ENCODE assay signal across 8 cellular contexts in genomic region chr9:41064125-41064795, GRCh38.
A peak's percentile ranks its signal among the peaks of the same experiment; 100 is the strongest.
DNase-seq lines count a peak whose midpoint lies in the region; ATAC-seq and TF ChIP-seq lines count a peak whose summit lies in the region.
"Not testable (repeated sequence)": the region's sequence is repeated elsewhere in the genome, so short reads cannot be mapped to it uniquely, and the experiment has no call there.

No MANE protein-coding gene starts in this region.

- peak overlapping the region; percentile 39 for H3K4me3 Mint-ChIP-seq in dendritic cell treated with granulocyte-macrophage colony-stimulating factor and Interleukin-4, amounts not matched to agents 40 ng/mL and 50 ng/mL, for 4 days

- not testable (repeated sequence) for H3K9me3 ChIP-seq in lower lobe of right lung

- DNase-seq in GM06990 (ENCODE audit: extremely low read depth, insufficient read length) (peak; percentile 2), NAMALWA (ENCODE audit: low spot score) (peak; percentile 55), lower lobe of right lung (peak; percentile 38)
- peak; percentile 58 for DNase-seq in activated CD8-positive, alpha-beta memory T cell treated with anti-CD3 and anti-CD28 coated beads, Interleukin-2, amount 50 U/mL, for 48 hours
- peak; percentile 41 for DNase-seq in stimulated activated CD8-positive, alpha-beta memory T cell treated with anti-CD3 and anti-CD28 coated beads, Interleukin-4, amount 100 ng/mL, for 48 hours

- ATAC-seq in GM21381 (IDR thresholded peaks at IDR 0.05; ENCODE audit: unreplicated experiment) (peak; percentile 76), HG03060 (IDR thresholded peaks at IDR 0.05; ENCODE audit: low read depth, unreplicated experiment) (peak; percentile 51), lower lobe of right lung (peak; percentile 57 to 69)

- intact Hi-C loops in dendritic cell treated with granulocyte-macrophage colony-stimulating factor and Interleukin-4, amounts not matched to agents 40 ng/mL and 50 ng/mL, for 4 days (cut with micrococcal nuclease); lower lobe of right lung (cut with DNase I): not testable (repeated sequence)

- H3K9me3 Mint-ChIP-seq in dendritic cell treated with granulocyte-macrophage colony-stimulating factor and Interleukin-4, amounts not matched to agents 40 ng/mL and 50 ng/mL, for 4 days: not testable (repeated sequence)

- H3K27me3 Mint-ChIP-seq in dendritic cell treated with granulocyte-macrophage colony-stimulating factor and Interleukin-4, amounts not matched to agents 40 ng/mL and 50 ng/mL, for 4 days: not testable (repeated sequence)

- H3K36me3 ChIP-seq in GM06990 (ENCODE audit: control insufficient read depth, insufficient read depth, low read length); lower lobe of right lung: not testable (repeated sequence)

- not testable (repeated sequence) for H3K4me1 ChIP-seq in lower lobe of right lung

- not testable (repeated sequence) for H3K4me1 Mint-ChIP-seq in dendritic cell treated with granulocyte-macrophage colony-stimulating factor and Interleukin-4, amounts not matched to agents 40 ng/mL and 50 ng/mL, for 4 days (ENCODE audit: low read depth)

- H3K27me3 ChIP-seq in GM06990 (replicated peaks; ENCODE audit: control insufficient read depth, insufficient read depth, low read length); lower lobe of right lung (ENCODE audit: low read depth): not testable (repeated sequence)

- H3K27ac Mint-ChIP-seq in dendritic cell treated with granulocyte-macrophage colony-stimulating factor and Interleukin-4, amounts not matched to agents 40 ng/mL and 50 ng/mL, for 4 days: not testable (repeated sequence)

- not testable (repeated sequence) for TF ChIP-seq CTCF in GM06990 (IDR thresholded peaks at IDR 0.05; ENCODE audit: insufficient read depth, low read length, poor library complexity, severe bottlenecking); lower lobe of right lung (IDR thresholded peaks at IDR 0.05)

- not testable (repeated sequence) for H3K36me3 Mint-ChIP-seq in dendritic cell treated with granulocyte-macrophage colony-stimulating factor and Interleukin-4, amounts not matched to agents 40 ng/mL and 50 ng/mL, for 4 days (ENCODE audit: low read depth)

- H3K27ac ChIP-seq in lower lobe of right lung: not testable (repeated sequence)

- not testable (repeated sequence) for H3K4me3 ChIP-seq in GM06990 (replicated peaks; ENCODE audit: low read depth, low read length); lower lobe of right lung

Comparison
In these comparisons a context has a peak if more than half of its experiments do, and no peak if none do; other contexts are left out.
1. DNase-seq: peak in every context shown above with its lines; median percentile 58 in activated CD8-positive, alpha-beta memory T cell treated with anti-CD3 and anti-CD28 coated beads, Interleukin-2, amount 50 U/mL, for 48 hours; 55 in NAMALWA; 41 in stimulated activated CD8-positive, alpha-beta memory T cell treated with anti-CD3 and anti-CD28 coated beads, Interleukin-4, amount 100 ng/mL, for 48 hours; 38 in lower lobe of right lung; 2 in GM06990.